In the genomic region with DNA sequence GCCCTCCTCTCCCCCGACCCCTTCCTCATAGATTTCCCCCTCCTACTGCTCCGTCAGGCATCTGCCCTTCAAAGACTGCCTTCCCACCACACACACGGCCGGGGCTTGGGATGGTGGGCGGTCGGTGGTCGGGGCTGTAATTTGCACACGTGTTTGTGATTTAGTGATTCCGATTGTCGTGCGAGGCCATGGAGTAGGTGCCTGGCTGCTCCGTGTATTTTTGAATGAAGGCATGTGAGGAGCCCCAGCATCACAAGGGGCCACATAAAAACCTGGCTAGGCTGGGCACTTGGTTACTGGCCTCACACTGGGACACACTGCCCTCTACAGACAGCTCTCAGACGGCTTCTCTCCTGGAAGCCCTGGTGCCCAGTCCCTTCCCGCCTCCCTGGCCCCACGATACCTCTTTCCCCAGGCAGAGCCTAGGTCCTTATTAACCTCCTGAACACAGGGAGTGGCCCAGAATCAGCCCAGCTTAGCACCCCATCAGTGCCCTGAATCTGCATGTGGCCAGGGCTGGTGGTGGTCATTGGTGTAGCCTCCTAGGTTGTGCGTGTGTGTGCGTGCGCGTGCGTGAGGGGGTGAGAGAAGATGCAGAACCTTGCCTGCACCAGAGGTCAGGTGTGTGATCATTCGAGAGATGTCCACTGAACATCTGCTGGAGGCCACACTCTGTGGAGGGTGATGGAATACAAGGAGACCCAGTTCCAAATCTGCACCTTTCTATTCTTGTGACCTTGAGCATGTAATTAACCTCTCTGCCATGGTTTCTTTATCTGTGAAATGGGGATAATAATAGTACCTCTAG, we compare ENCODE assay signal across 1 cellular context.
TF ChIP-seq lines count a peak whose summit lies in the region.

No MANE protein-coding gene starts in this region.

TF ChIP-seq in HepG2, 621 proteins besides CTCF, POLR2A, EP300 and RAD21 (continued from another document and continues in another):
- TF ChIP-seq, protein P1, sequence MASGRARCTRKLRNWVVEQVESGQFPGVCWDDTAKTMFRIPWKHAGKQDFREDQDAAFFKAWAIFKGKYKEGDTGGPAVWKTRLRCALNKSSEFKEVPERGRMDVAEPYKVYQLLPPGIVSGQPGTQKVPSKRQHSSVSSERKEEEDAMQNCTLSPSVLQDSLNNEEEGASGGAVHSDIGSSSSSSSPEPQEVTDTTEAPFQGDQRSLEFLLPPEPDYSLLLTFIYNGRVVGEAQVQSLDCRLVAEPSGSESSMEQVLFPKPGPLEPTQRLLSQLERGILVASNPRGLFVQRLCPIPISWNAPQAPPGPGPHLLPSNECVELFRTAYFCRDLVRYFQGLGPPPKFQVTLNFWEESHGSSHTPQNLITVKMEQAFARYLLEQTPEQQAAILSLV (CRISPR knock-in tag; IDR thresholded peaks at IDR 0.05; ENCODE audit: borderline replicate concordance) = peak; percentile 89
- TF ChIP-seq ZNF3 (CRISPR knock-in tag; IDR thresholded peaks at IDR 0.05) = no peak
- TF ChIP-seq NFRKB (IDR thresholded peaks at IDR 0.05) = no peak
- TF ChIP-seq MEIS2 (CRISPR knock-in tag; IDR thresholded peaks at IDR 0.05) = peak; percentile 67
- TF ChIP-seq ZNF629 (CRISPR knock-in tag; conservative IDR thresholded peaks at IDR 0.05) = peak; percentile 93
- no peak; the same call in 1 of the 2 replicates for TF ChIP-seq TEAD2 (CRISPR knock-in tag; IDR thresholded peaks at IDR 0.05)
- TF ChIP-seq U2AF2 (IDR thresholded peaks at IDR 0.05; ENCODE audit: low read depth, low read length) = no peak
- TF ChIP-seq, protein P2, sequence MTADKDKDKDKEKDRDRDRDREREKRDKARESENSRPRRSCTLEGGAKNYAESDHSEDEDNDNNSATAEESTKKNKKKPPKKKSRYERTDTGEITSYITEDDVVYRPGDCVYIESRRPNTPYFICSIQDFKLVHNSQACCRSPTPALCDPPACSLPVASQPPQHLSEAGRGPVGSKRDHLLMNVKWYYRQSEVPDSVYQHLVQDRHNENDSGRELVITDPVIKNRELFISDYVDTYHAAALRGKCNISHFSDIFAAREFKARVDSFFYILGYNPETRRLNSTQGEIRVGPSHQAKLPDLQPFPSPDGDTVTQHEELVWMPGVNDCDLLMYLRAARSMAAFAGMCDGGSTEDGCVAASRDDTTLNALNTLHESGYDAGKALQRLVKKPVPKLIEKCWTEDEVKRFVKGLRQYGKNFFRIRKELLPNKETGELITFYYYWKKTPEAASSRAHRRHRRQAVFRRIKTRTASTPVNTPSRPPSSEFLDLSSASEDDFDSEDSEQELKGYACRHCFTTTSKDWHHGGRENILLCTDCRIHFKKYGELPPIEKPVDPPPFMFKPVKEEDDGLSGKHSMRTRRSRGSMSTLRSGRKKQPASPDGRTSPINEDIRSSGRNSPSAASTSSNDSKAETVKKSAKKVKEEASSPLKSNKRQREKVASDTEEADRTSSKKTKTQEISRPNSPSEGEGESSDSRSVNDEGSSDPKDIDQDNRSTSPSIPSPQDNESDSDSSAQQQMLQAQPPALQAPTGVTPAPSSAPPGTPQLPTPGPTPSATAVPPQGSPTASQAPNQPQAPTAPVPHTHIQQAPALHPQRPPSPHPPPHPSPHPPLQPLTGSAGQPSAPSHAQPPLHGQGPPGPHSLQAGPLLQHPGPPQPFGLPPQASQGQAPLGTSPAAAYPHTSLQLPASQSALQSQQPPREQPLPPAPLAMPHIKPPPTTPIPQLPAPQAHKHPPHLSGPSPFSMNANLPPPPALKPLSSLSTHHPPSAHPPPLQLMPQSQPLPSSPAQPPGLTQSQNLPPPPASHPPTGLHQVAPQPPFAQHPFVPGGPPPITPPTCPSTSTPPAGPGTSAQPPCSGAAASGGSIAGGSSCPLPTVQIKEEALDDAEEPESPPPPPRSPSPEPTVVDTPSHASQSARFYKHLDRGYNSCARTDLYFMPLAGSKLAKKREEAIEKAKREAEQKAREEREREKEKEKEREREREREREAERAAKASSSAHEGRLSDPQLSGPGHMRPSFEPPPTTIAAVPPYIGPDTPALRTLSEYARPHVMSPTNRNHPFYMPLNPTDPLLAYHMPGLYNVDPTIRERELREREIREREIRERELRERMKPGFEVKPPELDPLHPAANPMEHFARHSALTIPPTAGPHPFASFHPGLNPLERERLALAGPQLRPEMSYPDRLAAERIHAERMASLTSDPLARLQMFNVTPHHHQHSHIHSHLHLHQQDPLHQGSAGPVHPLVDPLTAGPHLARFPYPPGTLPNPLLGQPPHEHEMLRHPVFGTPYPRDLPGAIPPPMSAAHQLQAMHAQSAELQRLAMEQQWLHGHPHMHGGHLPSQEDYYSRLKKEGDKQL (CRISPR knock-in tag; IDR thresholded peaks at IDR 0.05; ENCODE audit: low read depth) = no peak
- TF ChIP-seq KDM3A (CRISPR knock-in tag; IDR thresholded peaks at IDR 0.05; ENCODE audit: low read depth) = no peak; the same call in 1 of the 2 replicates
- no peak for TF ChIP-seq SYNCRIP (IDR thresholded peaks at IDR 0.05; ENCODE audit: insufficient read depth, low read depth, low read length)
- TF ChIP-seq MZF1 (CRISPR knock-in tag; IDR thresholded peaks at IDR 0.05; ENCODE audit: borderline replicate concordance) = no peak
- TF ChIP-seq GATAD2A (CRISPR knock-in tag; IDR thresholded peaks at IDR 0.05) = peak; percentile 77
- no peak for TF ChIP-seq ZNF546 (CRISPR knock-in tag; conservative IDR thresholded peaks at IDR 0.05)
- no peak; the same call in 1 of the 2 replicates for TF ChIP-seq FOXO1 (CRISPR knock-in tag; IDR thresholded peaks at IDR 0.05)
- TF ChIP-seq RBM22 (optimal IDR thresholded peaks at IDR 0.05; ENCODE audit: low read length) = no peak
- no peak for TF ChIP-seq ZNF841 (CRISPR knock-in tag; IDR thresholded peaks at IDR 0.05; ENCODE audit: borderline replicate concordance)
- peak; percentile 82; the same call in 1 of the 2 replicates for TF ChIP-seq PHF21A (CRISPR knock-in tag; IDR thresholded peaks at IDR 0.05)
- TF ChIP-seq, protein P3, sequence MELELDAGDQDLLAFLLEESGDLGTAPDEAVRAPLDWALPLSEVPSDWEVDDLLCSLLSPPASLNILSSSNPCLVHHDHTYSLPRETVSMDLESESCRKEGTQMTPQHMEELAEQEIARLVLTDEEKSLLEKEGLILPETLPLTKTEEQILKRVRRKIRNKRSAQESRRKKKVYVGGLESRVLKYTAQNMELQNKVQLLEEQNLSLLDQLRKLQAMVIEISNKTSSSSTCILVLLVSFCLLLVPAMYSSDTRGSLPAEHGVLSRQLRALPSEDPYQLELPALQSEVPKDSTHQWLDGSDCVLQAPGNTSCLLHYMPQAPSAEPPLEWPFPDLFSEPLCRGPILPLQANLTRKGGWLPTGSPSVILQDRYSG (CRISPR knock-in tag; IDR thresholded peaks at IDR 0.05) = no peak
- peak; percentile 67 for TF ChIP-seq RARA (CRISPR knock-in tag; IDR thresholded peaks at IDR 0.05)
- TF ChIP-seq, protein P4, sequence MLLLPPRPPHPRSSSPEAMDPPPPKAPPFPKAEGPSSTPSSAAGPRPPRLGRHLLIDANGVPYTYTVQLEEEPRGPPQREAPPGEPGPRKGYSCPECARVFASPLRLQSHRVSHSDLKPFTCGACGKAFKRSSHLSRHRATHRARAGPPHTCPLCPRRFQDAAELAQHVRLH (CRISPR knock-in tag; IDR thresholded peaks at IDR 0.05; ENCODE audit: borderline replicate concordance, low read depth) = peak; percentile 65; the same call in 1 of the 2 replicates
- TF ChIP-seq, protein P5, sequence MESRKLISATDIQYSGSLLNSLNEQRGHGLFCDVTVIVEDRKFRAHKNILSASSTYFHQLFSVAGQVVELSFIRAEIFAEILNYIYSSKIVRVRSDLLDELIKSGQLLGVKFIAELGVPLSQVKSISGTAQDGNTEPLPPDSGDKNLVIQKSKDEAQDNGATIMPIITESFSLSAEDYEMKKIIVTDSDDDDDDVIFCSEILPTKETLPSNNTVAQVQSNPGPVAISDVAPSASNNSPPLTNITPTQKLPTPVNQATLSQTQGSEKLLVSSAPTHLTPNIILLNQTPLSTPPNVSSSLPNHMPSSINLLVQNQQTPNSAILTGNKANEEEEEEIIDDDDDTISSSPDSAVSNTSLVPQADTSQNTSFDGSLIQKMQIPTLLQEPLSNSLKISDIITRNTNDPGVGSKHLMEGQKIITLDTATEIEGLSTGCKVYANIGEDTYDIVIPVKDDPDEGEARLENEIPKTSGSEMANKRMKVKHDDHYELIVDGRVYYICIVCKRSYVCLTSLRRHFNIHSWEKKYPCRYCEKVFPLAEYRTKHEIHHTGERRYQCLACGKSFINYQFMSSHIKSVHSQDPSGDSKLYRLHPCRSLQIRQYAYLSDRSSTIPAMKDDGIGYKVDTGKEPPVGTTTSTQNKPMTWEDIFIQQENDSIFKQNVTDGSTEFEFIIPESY (CRISPR knock-in tag; IDR thresholded peaks at IDR 0.05) = peak; percentile 63; the same call in 1 of the 2 replicates
- no peak for TF ChIP-seq POLR2AphosphoS2 (IDR thresholded peaks at IDR 0.05; ENCODE audit: low read depth, low read length)
- TF ChIP-seq ZNF674 (CRISPR knock-in tag; IDR thresholded peaks at IDR 0.05; ENCODE audit: low read depth) = no peak
- TF ChIP-seq, protein P6, sequence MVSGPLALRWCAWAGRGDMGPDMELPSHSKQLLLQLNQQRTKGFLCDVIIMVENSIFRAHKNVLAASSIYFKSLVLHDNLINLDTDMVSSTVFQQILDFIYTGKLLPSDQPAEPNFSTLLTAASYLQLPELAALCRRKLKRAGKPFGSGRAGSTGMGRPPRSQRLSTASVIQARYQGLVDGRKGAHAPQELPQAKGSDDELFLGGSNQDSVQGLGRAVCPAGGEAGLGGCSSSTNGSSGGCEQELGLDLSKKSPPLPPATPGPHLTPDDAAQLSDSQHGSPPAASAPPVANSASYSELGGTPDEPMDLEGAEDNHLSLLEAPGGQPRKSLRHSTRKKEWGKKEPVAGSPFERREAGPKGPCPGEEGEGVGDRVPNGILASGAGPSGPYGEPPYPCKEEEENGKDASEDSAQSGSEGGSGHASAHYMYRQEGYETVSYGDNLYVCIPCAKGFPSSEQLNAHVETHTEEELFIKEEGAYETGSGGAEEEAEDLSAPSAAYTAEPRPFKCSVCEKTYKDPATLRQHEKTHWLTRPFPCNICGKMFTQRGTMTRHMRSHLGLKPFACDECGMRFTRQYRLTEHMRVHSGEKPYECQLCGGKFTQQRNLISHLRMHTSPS (CRISPR knock-in tag; IDR thresholded peaks at IDR 0.05; ENCODE audit: low read depth) = peak; percentile 87
- TF ChIP-seq CBX2 (IDR thresholded peaks at IDR 0.05; ENCODE audit: low read depth, low read length) = no peak
- no peak for TF ChIP-seq CBX2 (CRISPR knock-in tag; IDR thresholded peaks at IDR 0.05; ENCODE audit: low read depth)
- TF ChIP-seq SALL2 (CRISPR knock-in tag; IDR thresholded peaks at IDR 0.05) = peak; percentile 85; the same call in 1 of the 2 replicates
- 0 out of 2 replicates have a peak, but pooled peaks have one; percentile 21 for TF ChIP-seq ZNF367 (CRISPR knock-in tag; IDR thresholded peaks at IDR 0.05; ENCODE audit: borderline replicate concordance)
- TF ChIP-seq ZNF30 (CRISPR knock-in tag; IDR thresholded peaks at IDR 0.05) = no peak
- TF ChIP-seq ZNF616 (CRISPR knock-in tag; IDR thresholded peaks at IDR 0.05; ENCODE audit: low read depth) = no peak
- no peak for TF ChIP-seq CENPX (CRISPR knock-in tag; IDR thresholded peaks at IDR 0.05)
- peak; percentile 86; the same call in 1 of the 2 replicates for TF ChIP-seq ZNF605 (CRISPR knock-in tag; IDR thresholded peaks at IDR 0.05)
- TF ChIP-seq HMG20A (CRISPR knock-in tag; IDR thresholded peaks at IDR 0.05; ENCODE audit: borderline replicate concordance) = no peak
- peak; percentile 67; the same call in 1 of the 2 replicates for TF ChIP-seq ZNF772 (CRISPR knock-in tag; IDR thresholded peaks at IDR 0.05)
- TF ChIP-seq ZNF780A (CRISPR knock-in tag; IDR thresholded peaks at IDR 0.05) = no peak; the same call in 1 of the 2 replicates
- TF ChIP-seq, protein P7, sequence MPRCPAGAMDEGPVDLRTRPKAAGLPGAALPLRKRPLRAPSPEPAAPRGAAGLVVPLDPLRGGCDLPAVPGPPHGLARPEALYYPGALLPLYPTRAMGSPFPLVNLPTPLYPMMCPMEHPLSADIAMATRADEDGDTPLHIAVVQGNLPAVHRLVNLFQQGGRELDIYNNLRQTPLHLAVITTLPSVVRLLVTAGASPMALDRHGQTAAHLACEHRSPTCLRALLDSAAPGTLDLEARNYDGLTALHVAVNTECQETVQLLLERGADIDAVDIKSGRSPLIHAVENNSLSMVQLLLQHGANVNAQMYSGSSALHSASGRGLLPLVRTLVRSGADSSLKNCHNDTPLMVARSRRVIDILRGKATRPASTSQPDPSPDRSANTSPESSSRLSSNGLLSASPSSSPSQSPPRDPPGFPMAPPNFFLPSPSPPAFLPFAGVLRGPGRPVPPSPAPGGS (CRISPR knock-in tag; IDR thresholded peaks at IDR 0.05) = peak; percentile 55
- TF ChIP-seq ZNF644 (CRISPR knock-in tag; IDR thresholded peaks at IDR 0.05; ENCODE audit: low read depth) = peak; percentile 74; the same call in 1 of the 2 replicates
- TF ChIP-seq, protein P8, sequence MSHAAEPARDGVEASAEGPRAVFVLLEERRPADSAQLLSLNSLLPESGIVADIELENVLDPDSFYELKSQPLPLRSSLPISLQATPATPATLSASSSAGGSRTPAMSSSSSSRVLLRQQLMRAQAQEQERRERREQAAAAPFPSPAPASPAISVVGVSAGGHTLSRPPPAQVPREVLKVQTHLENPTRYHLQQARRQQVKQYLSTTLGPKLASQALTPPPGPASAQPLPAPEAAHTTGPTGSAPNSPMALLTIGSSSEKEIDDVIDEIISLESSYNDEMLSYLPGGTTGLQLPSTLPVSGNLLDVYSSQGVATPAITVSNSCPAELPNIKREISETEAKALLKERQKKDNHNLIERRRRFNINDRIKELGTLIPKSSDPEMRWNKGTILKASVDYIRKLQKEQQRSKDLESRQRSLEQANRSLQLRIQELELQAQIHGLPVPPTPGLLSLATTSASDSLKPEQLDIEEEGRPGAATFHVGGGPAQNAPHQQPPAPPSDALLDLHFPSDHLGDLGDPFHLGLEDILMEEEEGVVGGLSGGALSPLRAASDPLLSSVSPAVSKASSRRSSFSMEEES (CRISPR knock-in tag; IDR thresholded peaks at IDR 0.05) = no peak; the same call in 1 of the 2 replicates
- no peak; the same call in 1 of the 2 replicates for TF ChIP-seq RARG (CRISPR knock-in tag; IDR thresholded peaks at IDR 0.05; ENCODE audit: low read depth)
